Comparison of ENCODE assay signal across 8 cellular contexts in the genomic region with DNA sequence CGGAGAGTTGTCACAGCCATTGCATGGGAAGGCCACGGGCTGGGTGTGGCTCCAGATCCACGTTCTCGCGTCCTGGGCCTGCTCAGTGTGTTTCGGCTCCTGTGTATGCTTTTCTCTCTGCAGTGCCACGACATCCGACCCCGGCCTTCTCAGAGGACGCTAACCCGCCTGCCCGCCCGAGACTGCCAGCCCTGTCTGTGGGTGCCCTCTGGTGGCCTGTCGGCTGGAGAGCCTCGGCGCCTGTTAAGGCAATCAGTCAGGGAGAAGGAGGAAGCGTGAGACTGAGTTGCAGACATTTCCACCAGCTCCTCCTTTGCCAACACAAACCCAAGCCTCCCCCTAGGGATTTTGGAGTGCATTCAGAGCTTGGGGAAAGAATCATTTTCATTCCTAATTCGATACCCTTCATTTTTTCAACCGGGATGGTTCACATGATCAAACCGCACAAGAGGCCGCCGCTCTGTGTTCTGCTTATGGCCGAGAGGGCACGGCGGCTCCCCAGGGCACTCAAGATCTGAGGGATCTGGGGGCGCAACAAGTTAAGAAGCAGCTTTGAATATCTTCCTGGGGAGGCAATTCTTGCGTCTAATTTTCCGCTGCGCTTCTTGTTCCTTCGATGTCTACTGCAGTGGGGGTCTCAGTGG. TPM values are rescaled to one million over a fixed set of nuclear protein-coding genes. Genes with fewer than 3 reads are reported as not detected.
A peak's percentile ranks its signal among the peaks of the same experiment; 100 is the strongest.
DNase-seq lines count a peak whose midpoint lies in the region; ATAC-seq and TF ChIP-seq lines count a peak whose summit lies in the region.

No MANE protein-coding gene starts in this region.

- no peaks in the 10 kb centered on the region for H3K36me3 ChIP-seq in BJ (ENCODE audit: control insufficient read depth, insufficient read depth, low read length)

- H3K4me3 Mint-ChIP-seq in glutamatergic neuron (ENCODE audit: unreplicated experiment), result no peak overlapping the region

- H3K4me1 Mint-ChIP-seq in glutamatergic neuron (ENCODE audit: low read depth, unreplicated experiment), result peaks cover 40% of the 10 kb centered on the region

- H3K27me3 ChIP-seq in BJ (ENCODE audit: control insufficient read depth, insufficient read depth, low read length), result peaks cover 35% of the 10 kb centered on the region

- H3K36me3 Mint-ChIP-seq in glutamatergic neuron (ENCODE audit: unreplicated experiment), result no peaks in the 10 kb centered on the region

- CTCF ChIA-PET in BJ (lab: Yijun Ruan, JAX), result interaction anchor here (0.7 to 5.9 kb wide), 20 partner anchors 9 to 421 kb away, joined by 3 to 50 read pairs (median 6); no protein-coding TSS in a partner anchor

- TF ChIP-seq CTCF in BJ (IDR thresholded peaks at IDR 0.05; ENCODE audit: insufficient read depth, low read depth, low read length) (peak; percentile 96), glutamatergic neuron (IDR thresholded peaks at IDR 0.05; ENCODE audit: partially characterized antibody, unreplicated experiment) (peak; percentile 64)

- POLR2A ChIA-PET in BJ (lab: Charles Lee), result no interaction called here

- intact Hi-C loops in posterior vena cava (cut with DNase I), result loop anchor here (2.0 to 10.0 kb wide), 4 partner anchors 222 to 416 kb away; no protein-coding TSS in a partner anchor

- ATAC-seq in GM21390 (IDR thresholded peaks at IDR 0.05; ENCODE audit: unreplicated experiment) (peak; percentile 62), SK-N-SH treated with all-trans-retinoic acid at 6 μM for 48 hours (peak; percentile 98)

- H3K9me3 Mint-ChIP-seq in glutamatergic neuron (ENCODE audit: unreplicated experiment), result peaks cover 3% of the 10 kb centered on the region

- H3K27me3 Mint-ChIP-seq in glutamatergic neuron (ENCODE audit: unreplicated experiment), result peaks cover 4% of the 10 kb centered on the region

- DNase-seq in BJ (ENCODE audit: low read depth) (no peak), NCI-H1417 (lab: John Stamatoyannopoulos, UW) (peak; percentile 79 to 92 (median 82)), glutamatergic neuron (peak; percentile 95), posterior vena cava (ENCODE audit: low spot score) (peak; percentile 96), ureter (ENCODE audit: low spot score) (peak; percentile 91)
- peak; percentile 72 for DNase-seq in activated naive CD4-positive, alpha-beta T cell treated with anti-CD3 and anti-CD28 coated beads, Interleukin-2, amount 50 U/mL, for 16 hours

- no peak overlapping the region for H3K4me3 ChIP-seq in BJ (ENCODE audit: low read depth, low read length)

- H3K27ac Mint-ChIP-seq in glutamatergic neuron (ENCODE audit: unreplicated experiment), result no peak overlapping the region

TF ChIP-seq in SK-N-SH treated with all-trans-retinoic acid at 6 μM for 48 hours, 23 proteins besides CTCF, POLR2A, EP300 and RAD21:
- TF ChIP-seq BACH2 (CRISPR knock-in tag; IDR thresholded peaks at IDR 0.05; ENCODE audit: borderline replicate concordance), result no peak
- TF ChIP-seq ARNTL (CRISPR knock-in tag; IDR thresholded peaks at IDR 0.05; ENCODE audit: borderline replicate concordance, low read depth), result no peak
- TF ChIP-seq ZNF565 (CRISPR knock-in tag; conservative IDR thresholded peaks at IDR 0.05; ENCODE audit: low read depth), result no peak
- no peak for TF ChIP-seq ZNF8 (CRISPR knock-in tag; IDR thresholded peaks at IDR 0.05)
- no peak for TF ChIP-seq CSDC2 (CRISPR knock-in tag; IDR thresholded peaks at IDR 0.05)
- TF ChIP-seq PPARA (CRISPR knock-in tag; IDR thresholded peaks at IDR 0.05; ENCODE audit: borderline replicate concordance), result no peak
- TF ChIP-seq, protein P1, sequence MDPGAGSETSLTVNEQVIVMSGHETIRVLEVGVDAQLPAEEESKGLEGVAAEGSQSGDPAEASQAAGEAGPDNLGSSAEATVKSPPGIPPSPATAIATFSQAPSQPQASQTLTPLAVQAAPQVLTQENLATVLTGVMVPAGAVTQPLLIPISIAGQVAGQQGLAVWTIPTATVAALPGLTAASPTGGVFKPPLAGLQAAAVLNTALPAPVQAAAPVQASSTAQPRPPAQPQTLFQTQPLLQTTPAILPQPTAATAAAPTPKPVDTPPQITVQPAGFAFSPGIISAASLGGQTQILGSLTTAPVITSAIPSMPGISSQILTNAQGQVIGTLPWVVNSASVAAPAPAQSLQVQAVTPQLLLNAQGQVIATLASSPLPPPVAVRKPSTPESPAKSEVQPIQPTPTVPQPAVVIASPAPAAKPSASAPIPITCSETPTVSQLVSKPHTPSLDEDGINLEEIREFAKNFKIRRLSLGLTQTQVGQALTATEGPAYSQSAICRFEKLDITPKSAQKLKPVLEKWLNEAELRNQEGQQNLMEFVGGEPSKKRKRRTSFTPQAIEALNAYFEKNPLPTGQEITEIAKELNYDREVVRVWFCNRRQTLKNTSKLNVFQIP (CRISPR knock-in tag; IDR thresholded peaks at IDR 0.05; ENCODE audit: borderline replicate concordance, low read depth), result no peak
- TF ChIP-seq GLIS3 (CRISPR knock-in tag; IDR thresholded peaks at IDR 0.05), result no peak
- no peak for TF ChIP-seq RARB (CRISPR knock-in tag; IDR thresholded peaks at IDR 0.05)
- TF ChIP-seq ZFP3 (CRISPR knock-in tag; IDR thresholded peaks at IDR 0.05), result no peak
- TF ChIP-seq ZNF70 (CRISPR knock-in tag; IDR thresholded peaks at IDR 0.05), result no peak
- TF ChIP-seq, protein P2, sequence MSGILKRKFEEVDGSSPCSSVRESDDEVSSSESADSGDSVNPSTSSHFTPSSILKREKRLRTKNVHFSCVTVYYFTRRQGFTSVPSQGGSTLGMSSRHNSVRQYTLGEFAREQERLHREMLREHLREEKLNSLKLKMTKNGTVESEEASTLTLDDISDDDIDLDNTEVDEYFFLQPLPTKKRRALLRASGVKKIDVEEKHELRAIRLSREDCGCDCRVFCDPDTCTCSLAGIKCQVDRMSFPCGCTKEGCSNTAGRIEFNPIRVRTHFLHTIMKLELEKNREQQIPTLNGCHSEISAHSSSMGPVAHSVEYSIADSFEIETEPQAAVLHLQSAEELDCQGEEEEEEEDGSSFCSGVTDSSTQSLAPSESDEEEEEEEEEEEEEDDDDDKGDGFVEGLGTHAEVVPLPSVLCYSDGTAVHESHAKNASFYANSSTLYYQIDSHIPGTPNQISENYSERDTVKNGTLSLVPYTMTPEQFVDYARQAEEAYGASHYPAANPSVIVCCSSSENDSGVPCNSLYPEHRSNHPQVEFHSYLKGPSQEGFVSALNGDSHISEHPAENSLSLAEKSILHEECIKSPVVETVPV (CRISPR knock-in tag; IDR thresholded peaks at IDR 0.05), result no peak
- TF ChIP-seq TCF4 (CRISPR knock-in tag; IDR thresholded peaks at IDR 0.05; ENCODE audit: borderline replicate concordance), result no peak

RNA-seq across cellular contexts. Expression of a gene that starts 37.5 kb away (rescaled TPM):
- not detected in 2 replicates for polyA plus RNA-seq in BJ (2011; rRNA removed)
- polyA minus RNA-seq in BJ (2011; rRNA and poly(A)+ RNA removed), result not detected in 2 replicates
- total RNA-seq in glutamatergic neuron (ENCODE audit: unreplicated experiment), result 10.6 TPM
- 10 to 100 TPM; 11.0 to 14.8 TPM for total RNA-seq in posterior vena cava
- total RNA-seq in ureter, result 72.1 TPM
